Comparison of ENCODE assay signal across 19 cellular contexts in genomic region chr5:66285343-66285942, GRCh38.
"Had no signal": no experiment of that assay in that cellular context is flagged by ENCODE, and none has a peak within 500 bp of the region (broad histone marks: within the 10 kb centered on the region; RNA-seq: fewer than 3 reads in every experiment).

No MANE protein-coding gene starts in this region.

- H3K27ac ChIP-seq: body of pancreas, coronary artery, hepatocyte, stomach, testis, upper lobe of right lung had no signal

- H3K4me1 ChIP-seq: body of pancreas, stomach, testis, upper lobe of right lung had no signal

- DNase-seq: activated CD4-positive, alpha-beta T cell treated with anti-CD3 and anti-CD28 coated beads for 1 hour; activated CD8-positive, alpha-beta memory T cell treated with anti-CD3 and anti-CD28 coated beads, Interleukin-2, amount 50 U/mL, for 48 hours; activated effector memory CD4-positive, alpha-beta T cell treated with anti-CD3 and anti-CD28 coated beads, Interleukin-2, amount 50 U/mL, for 16 hours; amygdala; body of pancreas; central memory CD4-positive, alpha-beta T cell; islet precursor cell; mammary epithelial cell; naive B cell; SK-N-SH; stimulated activated CD4-positive, alpha-beta T cell treated with anti-CD3 and anti-CD28 coated beads, Interleukin-4, amount 100 ng/mL, for 1 hour; stomach; T-helper 1 cell; T1000; testis; upper lobe of right lung had no signal

- H3K4me3 ChIP-seq: body of pancreas, coronary artery, hepatocyte, stomach, testis, upper lobe of right lung had no signal

- H3K4me2 ChIP-seq: hepatocyte, SK-N-SH had no signal

- ATAC-seq: body of pancreas, esophagus mucosa, upper lobe of right lung had no signal

- H3K9me3 ChIP-seq: body of pancreas, SK-N-SH, stomach, testis, upper lobe of right lung had no signal

- H3K79me2 ChIP-seq: hepatocyte had no signal

- H3K36me3 ChIP-seq: stomach, upper lobe of right lung had no signal

- H2AFZ ChIP-seq: hepatocyte had no signal

- H3K9ac ChIP-seq: SK-N-SH had no signal

- H3K27me3 ChIP-seq: body of pancreas, hepatocyte, stomach, testis, upper lobe of right lung had no signal
